8 cellular contexts compared by ENCODE assay signal in genomic region chr12:117189725-117190209, GRCh38. TPM values are rescaled to one million over a fixed set of nuclear protein-coding genes. Genes with fewer than 3 reads are reported as not detected.
DNase-seq lines count a peak whose midpoint lies in the region; ATAC-seq and TF ChIP-seq lines count a peak whose summit lies in the region.

No MANE protein-coding gene starts in this region.

- in situ Hi-C loops in Panc1 (cut with HindIII; ENCODE audit: low pct_unique_long_range_greater_than_20kb, low sequenced_read_pairs): no loop called here

- CTCF ChIA-PET in Panc1 (lab: Charles Lee): no interaction called here

- H3K4me1 ChIP-seq in Panc1 (ENCODE audit: control insufficient read depth, insufficient read depth, low read length): peaks cover 11% of the 10 kb centered on the region
- peaks cover 0 to 27% (median 13%) of the 10 kb centered on the region in 9 donors for H3K4me1 ChIP-seq in heart right ventricle

- H3K4me3 Mint-ChIP-seq in activated naive CD8-positive, alpha-beta T cell: peak overlapping the region; percentile 95

- H3K9me3 Mint-ChIP-seq in activated naive CD8-positive, alpha-beta T cell (ENCODE audit: low read depth): no peaks in the 10 kb centered on the region

- peak; percentile 42 for ATAC-seq in GM18870 (IDR thresholded peaks at IDR 0.05; ENCODE audit: unreplicated experiment)
- ATAC-seq in HG03066 (IDR thresholded peaks at IDR 0.05; ENCODE audit: low read depth, unreplicated experiment): peak; percentile 39
- ATAC-seq in Panc1: peak; percentile 56
- peak in 7 of 8 donors; percentile 2 to 37 (median 15) for ATAC-seq in heart right ventricle

- POLR2A ChIA-PET in Panc1 (lab: Charles Lee): interaction anchor here (0.6 to 0.7 kb wide), 2 partner anchors 56 to 1918 kb away, joined by 3 read pairs; no protein-coding TSS in a partner anchor

- no TSS peak for BruUV-seq in Panc1 (replicated peaks; lab: Mats Ljungman, UMichigan)

- peaks cover 8% of the 10 kb centered on the region for H3K36me3 Mint-ChIP-seq in activated naive CD8-positive, alpha-beta T cell

- H3K4me1 Mint-ChIP-seq in activated naive CD8-positive, alpha-beta T cell (ENCODE audit: low read depth): peaks cover 41% of the 10 kb centered on the region

- 0 to 1% methylated on average over 38 to 51 of the region's 52 CpGs for WGBS in heart right ventricle, 2 donors

- DNase-seq in AG08396 (ENCODE audit: low spot score) (peak; percentile 72), Panc1 (ENCODE audit: low read depth, low spot score) (no peak), heart right ventricle (peak; percentile 12 to 27), posterior cingulate gyrus (peak in 8 of 10 donors; percentile 33 to 91 (median 45)), D341Med (ENCODE audit: low spot score) (no peak)

- H3K36me3 ChIP-seq in Panc1 (ENCODE audit: control insufficient read depth, insufficient read depth, low read length): peaks cover 7% of the 10 kb centered on the region
- H3K36me3 ChIP-seq in heart right ventricle: peaks cover 0 to 37% (median 16%) of the 10 kb centered on the region in 9 donors

- H3K27me3 ChIP-seq in Panc1 (ENCODE audit: control insufficient read depth, insufficient read depth, low read length) (peaks cover 10% of the 10 kb centered on the region), heart right ventricle (no peaks in the 10 kb centered on the region)

- intact Hi-C loops in Panc1 (cut with micrococcal nuclease; ENCODE audit: unreplicated experiment): no loop called here
- intact Hi-C loops in heart right ventricle (cut with DNase I): no loop called here
- intact Hi-C loops in posterior cingulate gyrus (cut with DNase I): no loop called here

- H3K4me3 ChIP-seq in Panc1 (ENCODE audit: low read depth in 2 of 2, low read length in 2 of 2) (peak overlapping the region; percentile 89 to 93), heart right ventricle (peak overlapping the region; percentile 55 to 97 (median 85))

- TF ChIP-seq CTCF in Panc1 (IDR thresholded peaks at IDR 0.05) (no peak), heart right ventricle (IDR thresholded peaks at IDR 0.05) (no peak)

- H3K27ac ChIP-seq in Panc1 (ENCODE audit: low read length) (peak overlapping the region; percentile 65), heart right ventricle (peak overlapping the region; percentile 55 to 86 (median 78))

- no peaks in the 10 kb centered on the region for H3K27me3 Mint-ChIP-seq in activated naive CD8-positive, alpha-beta T cell

- peak overlapping the region; percentile 85 for H3K27ac Mint-ChIP-seq in activated naive CD8-positive, alpha-beta T cell

- no peaks in the 10 kb centered on the region for H3K9me3 ChIP-seq in Panc1 (ENCODE audit: control insufficient read depth, insufficient read depth, low read depth, low read length)
- H3K9me3 ChIP-seq in heart right ventricle: peaks cover 0 to 6% (median 0%) of the 10 kb centered on the region in 11 donors

RNA-seq across cellular contexts. Expression of gene FBXO21, which starts 0.5 kb away (rescaled TPM):
- total RNA-seq in Panc1 (2021; ENCODE audit: unreplicated experiment) (37.8 TPM), heart right ventricle (10 to 100 TPM; 28.0 to 75.1 (median 53.6) TPM)
- 41.3 TPM for polyA plus RNA-seq in Panc1 (2012; ENCODE audit: insufficient read length)
- 10 to 100 TPM; 10.2 to 12.4 TPM for polyA plus RNA-seq in heart right ventricle

Comparison
In these comparisons a context has a peak if more than half of its experiments do, and no peak if none do; other contexts are left out.
1. DNase-seq: peak in AG08396 (single experiment), heart right ventricle (2 of 2) and posterior cingulate gyrus (8 of 10); none in Panc1 (single experiment) and D341Med (single experiment).
2. Peak in every context shown above with its lines, with median percentiles within 50 percentile points of each other: ATAC-seq.